ENCODE assay signal across 26 cellular contexts in the genomic region with DNA sequence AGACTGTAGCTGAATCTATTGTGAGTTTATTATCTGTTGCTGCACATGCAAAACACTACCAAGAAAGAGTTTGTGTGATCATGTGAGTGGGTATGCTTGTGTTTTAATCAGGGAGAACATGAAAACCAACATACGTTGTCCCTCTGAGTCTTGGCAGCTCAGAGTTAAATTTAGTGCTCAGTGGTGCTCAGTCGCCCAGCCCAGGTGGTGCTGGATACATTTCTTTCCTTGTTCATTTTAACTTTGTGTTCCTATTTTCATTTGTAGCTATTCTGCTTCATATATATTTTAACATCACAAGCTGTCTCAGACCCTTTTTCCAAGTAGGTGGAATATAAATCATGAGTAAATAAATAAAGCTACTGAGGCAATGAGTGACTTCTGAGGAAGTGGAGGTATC.
A peak's percentile ranks its signal among the peaks of the same experiment; 100 is the strongest.
DNase-seq lines count a peak whose midpoint lies in the region; FAIRE-seq and TF ChIP-seq lines count a peak whose summit lies in the region.
"Had no signal": no experiment of that assay in that cellular context is flagged by ENCODE, and none has a peak within 500 bp of the region (broad histone marks: within the 10 kb centered on the region; RNA-seq: fewer than 3 reads in every experiment).

No MANE protein-coding gene starts in this region.

- no peak overlapping the region for H3K4me3 ChIP-seq in astrocyte (ENCODE audit: insufficient read depth, low read depth, low read length)
- no peak overlapping the region for H3K4me3 ChIP-seq in H1 (ENCODE audit: extremely low read depth in 1 of 4, insufficient read depth in 2 of 4, low read depth in 3 of 4, low read length in 4 of 4)
- H3K4me3 ChIP-seq: BLaER1 had no signal

- no peak overlapping the region for H3K4ac ChIP-seq in H1 (replicated peaks; ENCODE audit: insufficient read length, low read depth, low read length)

- peak; percentile 48 for FAIRE-seq in GM12892 (lab: Jason Lieb, UNC)
- FAIRE-seq in astrocyte (lab: Jason Lieb, UNC), result peak; percentile 34
- FAIRE-seq in H1 (lab: Jason Lieb, UNC), result no peak
- FAIRE-seq: A204.1, G401.6, GM12891, GM18507 had no signal

- H3K4me2 ChIP-seq in astrocyte (ENCODE audit: low read length) (no peak overlapping the region), H1 (ENCODE audit: insufficient read depth in 1 of 2, low read depth in 2 of 2, low read length in 2 of 2) (no peak overlapping the region)
- H3K4me2 ChIP-seq: BLaER1 had no signal

- H3K27ac ChIP-seq in astrocyte (ENCODE audit: low read depth, low read length) (no peak overlapping the region), H1 (ENCODE audit: low read depth, low read length) (no peak overlapping the region)
- H3K27ac ChIP-seq: BLaER1 had no signal

- 88% methylated on average over 2 of the region's 2 CpGs; no CpG with 5 or more reads in 1 of the 2 experiments for WGBS in H1 (ENCODE audit: extremely low coverage in 1 of 2, insufficient coverage in 1 of 2, insufficient read length in 1 of 2, insufficient replicate concordance in 2 of 2, low coverage in 1 of 2, low lambda C conversion rate in 2 of 2, missing lambda C conversion rate in 1 of 2), 2 experiments

- no peak overlapping the region for H2AFZ ChIP-seq in astrocyte (ENCODE audit: low read depth, low read length)
- no peak overlapping the region for H2AFZ ChIP-seq in H1 (ENCODE audit: low read length)

- no peaks in the 10 kb centered on the region for H3K23me2 ChIP-seq in H1 (ENCODE audit: low read depth, low read length)

- no peak overlapping the region for H3K14ac ChIP-seq in H1 (ENCODE audit: insufficient read length)

- TF ChIP-seq RAD21 in H1 (IDR thresholded peaks at IDR 0.05 in 1 of 2, conservative IDR thresholded peaks at IDR 0.05 in 1 of 2; ENCODE audit: low read depth in 2 of 2, low read length in 2 of 2), result no peak

- H4K20me1 ChIP-seq in astrocyte (ENCODE audit: insufficient read depth, low read length) (no peaks in the 10 kb centered on the region), H1 (replicated peaks in 1 of 2; ENCODE audit: control insufficient read depth in 1 of 2, insufficient read depth in 2 of 2, low read length in 2 of 2) (no peaks in the 10 kb centered on the region)
- H4K20me1 ChIP-seq: BLaER1 had no signal

- no peak overlapping the region for H2BK12ac ChIP-seq in H1 (ENCODE audit: low read depth, low read length)

- no peak for TF ChIP-seq EP300 in H1 (IDR thresholded peaks at IDR 0.05; ENCODE audit: borderline replicate concordance in 1 of 2, low read depth in 2 of 2, low read length in 2 of 2)

- H3K4me1 ChIP-seq in astrocyte (ENCODE audit: insufficient read depth, low read length) (peaks cover 8% of the 10 kb centered on the region), H1 (replicated peaks in 1 of 4; ENCODE audit: control insufficient read depth in 3 of 4, insufficient read depth in 4 of 4, low read length in 3 of 4) (peaks cover 8 to 23% (median 12%) of the 10 kb centered on the region in 4 experiments)
- H3K4me1 ChIP-seq: BE2C had no signal

- no peak overlapping the region for H2BK5ac ChIP-seq in H1 (ENCODE audit: low read depth, low read length)

- no peak for TF ChIP-seq CTCF in astrocyte (IDR thresholded peaks at IDR 0.05; ENCODE audit: insufficient read depth, low read depth, low read length)
- no peak for TF ChIP-seq CTCF in H1 (IDR thresholded peaks at IDR 0.05; ENCODE audit: control extremely low read depth in 1 of 3, insufficient read depth in 1 of 3, low read depth in 1 of 3, low read length in 3 of 3)

- intact Hi-C loops in activated naive CD4-positive, alpha-beta T cell treated with anti-CD3 and anti-CD28 coated beads for 36 hours (cut with micrococcal nuclease), result no loop called here

- H3K9ac ChIP-seq in astrocyte (ENCODE audit: low read length), result no peak overlapping the region
- no peak overlapping the region for H3K9ac ChIP-seq in H1 (replicated peaks in 1 of 4; ENCODE audit: extremely low read depth in 1 of 4, low read depth in 3 of 4, low read length in 3 of 4)
- H3K9ac ChIP-seq: BLaER1 had no signal

- H3K36me3 ChIP-seq in astrocyte (ENCODE audit: insufficient read depth, low read length), result no peaks in the 10 kb centered on the region
- no peaks in the 10 kb centered on the region for H3K36me3 ChIP-seq in H1 (ENCODE audit: control insufficient read depth in 2 of 4, insufficient read depth in 4 of 4, low read length in 3 of 4)
- H3K36me3 ChIP-seq: BE2C, BLaER1 had no signal

- H2BK15ac ChIP-seq in H1 (ENCODE audit: low read length), result no peak overlapping the region

- no peak overlapping the region for H3K23ac ChIP-seq in H1 (ENCODE audit: insufficient read length)

- 0 out of 2 replicates have a peak overlapping the region, but pooled peaks have one; percentile 4 for H3K18ac ChIP-seq in H1 (ENCODE audit: extremely low read depth, low read length)

- peaks cover 21% of the 10 kb centered on the region for H3K4me1 Mint-ChIP-seq in astrocyte (ENCODE audit: low read depth, unreplicated experiment)
- H3K4me1 Mint-ChIP-seq in activated naive CD4-positive, alpha-beta T cell treated with anti-CD3 and anti-CD28 coated beads for 36 hours (ENCODE audit: low read depth), result no peaks in the 10 kb centered on the region
- H3K4me1 Mint-ChIP-seq: CD4-positive, CD25-positive, alpha-beta regulatory T cell; CD8-positive, alpha-beta memory T cell had no signal

- no peak overlapping the region for H3K27ac Mint-ChIP-seq in astrocyte (ENCODE audit: unreplicated experiment)
- no peak overlapping the region for H3K27ac Mint-ChIP-seq in activated naive CD4-positive, alpha-beta T cell treated with anti-CD3 and anti-CD28 coated beads for 36 hours
- H3K27ac Mint-ChIP-seq: CD14-positive monocyte; CD4-positive, alpha-beta memory T cell; CD4-positive, CD25-positive, alpha-beta regulatory T cell; CD8-positive, alpha-beta memory T cell had no signal

- no peak overlapping the region for H2BK20ac ChIP-seq in H1 (ENCODE audit: low read length)

- H3K36me3 Mint-ChIP-seq in astrocyte (ENCODE audit: low read depth, unreplicated experiment), result no peaks in the 10 kb centered on the region
- no peaks in the 10 kb centered on the region for H3K36me3 Mint-ChIP-seq in activated naive CD4-positive, alpha-beta T cell treated with anti-CD3 and anti-CD28 coated beads for 36 hours (ENCODE audit: low read depth)
- H3K36me3 Mint-ChIP-seq: CD14-positive monocyte; CD4-positive, alpha-beta memory T cell; CD4-positive, CD25-positive, alpha-beta regulatory T cell had no signal

- H3K9me3 ChIP-seq in astrocyte (ENCODE audit: insufficient read depth, low read depth, low read length) (no peaks in the 10 kb centered on the region), H1 (ENCODE audit: insufficient read depth in 2 of 2, low read depth in 1 of 2, low read length in 1 of 2) (no peaks in the 10 kb centered on the region)
- H3K9me3 ChIP-seq: BE2C, BLaER1 had no signal

- no peaks in the 10 kb centered on the region for H3K9me3 Mint-ChIP-seq in astrocyte (ENCODE audit: unreplicated experiment)
- peaks cover under 1% of the 10 kb centered on the region for H3K9me3 Mint-ChIP-seq in activated naive CD4-positive, alpha-beta T cell treated with anti-CD3 and anti-CD28 coated beads for 36 hours
- H3K9me3 Mint-ChIP-seq: CD14-positive monocyte had no signal

- TF ChIP-seq POLR2A in GM12892 (IDR thresholded peaks at IDR 0.05; ENCODE audit: low read depth, low read length), result no peak
- no peak for TF ChIP-seq POLR2A in H1 (IDR thresholded peaks at IDR 0.05; ENCODE audit: control extremely low read depth in 1 of 2, low read depth in 2 of 2, low read length in 2 of 2)

- H4K8ac ChIP-seq in H1 (ENCODE audit: extremely low read depth, insufficient read depth, low read length), result no peak overlapping the region

- H4K5ac ChIP-seq in H1 (ENCODE audit: insufficient read length, low read depth, low read length), result no peak overlapping the region

- H3K27me3 ChIP-seq in astrocyte (ENCODE audit: insufficient read depth, low read length) (no peaks in the 10 kb centered on the region), H1 (replicated peaks in 1 of 4; ENCODE audit: control insufficient read depth in 3 of 4, extremely low read depth in 1 of 4, insufficient read depth in 3 of 4, low read length in 3 of 4) (no peaks in the 10 kb centered on the region)
- H3K27me3 ChIP-seq: BE2C, BLaER1 had no signal

- POLR2A ChIA-PET in H1 (lab: Charles Lee; ENCODE audit: partially characterized antibody), result no interaction called here

- H3K56ac ChIP-seq in H1 (replicated peaks; ENCODE audit: insufficient read length, low read depth, low read length), result no peak overlapping the region

- no peak overlapping the region for H2BK120ac ChIP-seq in H1 (replicated peaks; ENCODE audit: low read depth, low read length)

- no peak overlapping the region for H4K91ac ChIP-seq in H1 (replicated peaks; ENCODE audit: insufficient read length, low read length)

- CTCF ChIA-PET in H1 (lab: Charles Lee; ENCODE audit: partially characterized antibody), result interaction anchor here (1.1 to 11.7 kb wide), 14 partner anchors 10 to 457 kb away, joined by 3 to 310 read pairs (median 10); no protein-coding TSS in a partner anchor
- CTCF ChIA-PET in activated naive CD4-positive, alpha-beta T cell treated with anti-CD3 and anti-CD28 coated beads for 36 hours (lab: Charles Lee), result no interaction called here

- no peak overlapping the region for H3K4me3 Mint-ChIP-seq in astrocyte (ENCODE audit: unreplicated experiment)
- H3K4me3 Mint-ChIP-seq in activated naive CD4-positive, alpha-beta T cell treated with anti-CD3 and anti-CD28 coated beads for 36 hours, result no peak overlapping the region
- H3K4me3 Mint-ChIP-seq: CD14-positive monocyte; CD4-positive, alpha-beta memory T cell; CD4-positive, CD25-positive, alpha-beta regulatory T cell; CD8-positive, alpha-beta memory T cell had no signal

- H3K79me2 ChIP-seq in astrocyte (ENCODE audit: insufficient read depth, low read length) (no peaks in the 10 kb centered on the region), H1 (ENCODE audit: control insufficient read depth in 1 of 2, insufficient read depth in 2 of 2, low read length in 2 of 2) (no peaks in the 10 kb centered on the region)

- H2AK5ac ChIP-seq in H1 (ENCODE audit: low read depth, low read length), result no peak overlapping the region

- H3K79me1 ChIP-seq in H1 (ENCODE audit: low read depth, low read length), result no peaks in the 10 kb centered on the region; the same call in 1 of the 2 replicates

- DNase-seq in GM12892 (ENCODE audit: insufficient read length), result no peak
- DNase-seq in astrocyte (ENCODE audit: low read depth), result no peak
- DNase-seq in H1 (ENCODE audit: low read depth in 1 of 2, low spot score in 2 of 2), result no peak
- no peak for DNase-seq in activated naive CD4-positive, alpha-beta T cell treated with anti-CD3 and anti-CD28 coated beads for 36 hours
- no peak for DNase-seq in AML-193 (lab: John Stamatoyannopoulos, UW)
- DNase-seq in NCI-H2107 (lab: John Stamatoyannopoulos, UW), result no peak
- DNase-seq: 8988T; ACHN; BE2C; CD4-positive, alpha-beta memory T cell; CD4-positive, CD25-positive, alpha-beta regulatory T cell; CD8-positive, alpha-beta memory T cell; COR-L47; DMS 273 treated with DMSO at 0.1 percent for 48 hours; DMS153; DMS53; DMS79; DND-41; EL; GF-D8 had no signal

- no peaks in the 10 kb centered on the region for H3K27me3 Mint-ChIP-seq in astrocyte (ENCODE audit: low read depth, unreplicated experiment)
- no peaks in the 10 kb centered on the region for H3K27me3 Mint-ChIP-seq in activated naive CD4-positive, alpha-beta T cell treated with anti-CD3 and anti-CD28 coated beads for 36 hours (ENCODE audit: low read depth)
- H3K27me3 Mint-ChIP-seq: CD4-positive, CD25-positive, alpha-beta regulatory T cell had no signal

TF ChIP-seq in H1, 55 proteins besides CTCF, POLR2A, EP300 and RAD21 (continues in another document):
- TF ChIP-seq GTF2F1 (IDR thresholded peaks at IDR 0.05; ENCODE audit: borderline replicate concordance, low read depth, low read length), result no peak
